12 cellular contexts compared by ENCODE assay signal in the genomic region with DNA sequence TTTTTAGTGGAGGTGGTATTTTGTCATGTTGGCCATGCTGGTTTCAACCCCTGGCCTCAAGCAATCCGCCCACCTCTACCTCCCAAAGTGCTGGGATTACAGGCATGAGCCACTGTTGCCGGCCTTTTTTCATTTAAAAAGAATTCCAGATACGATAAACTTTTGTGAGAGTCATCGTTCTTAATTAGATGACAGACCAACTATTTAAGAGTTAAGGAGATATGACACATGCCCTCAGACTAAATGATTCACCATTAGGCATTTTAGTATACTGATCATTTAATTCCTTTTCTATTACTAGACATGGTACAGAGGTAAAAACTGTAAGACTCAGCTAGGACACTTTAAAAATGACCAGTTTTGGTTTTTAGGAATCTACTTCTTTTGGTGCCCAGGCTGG. TPM values are rescaled to one million over a fixed set of nuclear protein-coding genes. Genes with fewer than 3 reads are reported as not detected.
A peak's percentile ranks its signal among the peaks of the same experiment; 100 is the strongest.
DNase-seq lines count a peak whose midpoint lies in the region; ATAC-seq, FAIRE-seq and TF ChIP-seq lines count a peak whose summit lies in the region.
"Had no signal": no experiment of that assay in that cellular context is flagged by ENCODE, and none has a peak within 500 bp of the region (broad histone marks: within the 10 kb centered on the region; RNA-seq: fewer than 3 reads in every experiment).

No MANE protein-coding gene starts in this region.

- H3K36me3 Mint-ChIP-seq in CD4-positive, CD25-positive, alpha-beta regulatory T cell = peaks cover 3% of the 10 kb centered on the region

- TF ChIP-seq CTCF in bronchial epithelial cell (IDR thresholded peaks at IDR 0.05; ENCODE audit: insufficient read depth, low read length, severe bottlenecking) (no peak), neutrophil (IDR thresholded peaks at IDR 0.05) (no peak)

- peak overlapping the region; percentile 84 for H3K4me2 ChIP-seq in Karpas-422 (ENCODE audit: low read depth, low read length, poor library complexity, severe bottlenecking)

- H2AFZ ChIP-seq in Karpas-422 (ENCODE audit: low read length) = no peak overlapping the region

- H3K27ac ChIP-seq in CD4-positive, CD25-positive, alpha-beta regulatory T cell (ENCODE audit: insufficient read depth, low read length, poor library complexity, severe bottlenecking) = no peak overlapping the region
- peak overlapping the region; percentile 80 for H3K27ac ChIP-seq in Karpas-422 (ENCODE audit: low read length)
- peak overlapping the region; percentile 67 for H3K27ac ChIP-seq in neutrophil

- no peak for TF ChIP-seq POLR2A in GM12892 (IDR thresholded peaks at IDR 0.05; ENCODE audit: low read depth, low read length)

- H3K9me2 ChIP-seq in Karpas-422 (replicated peaks; ENCODE audit: insufficient read depth, low read length) = no peaks in the 10 kb centered on the region

- H4K20me1 ChIP-seq in Karpas-422 (ENCODE audit: insufficient read depth, low read depth, low read length) = peaks cover 4% of the 10 kb centered on the region; the same call in 1 of the 2 replicates

- peak overlapping the region; percentile 29 to 100 (median 72) for H3K4me3 Mint-ChIP-seq in CD4-positive, CD25-positive, alpha-beta regulatory T cell

- H3K27me3 Mint-ChIP-seq in CD4-positive, CD25-positive, alpha-beta regulatory T cell = no peaks in the 10 kb centered on the region

- H3K9me3 ChIP-seq in CD4-positive, CD25-positive, alpha-beta regulatory T cell (ENCODE audit: control insufficient read depth in 2 of 2, low read length in 2 of 2) = no peaks in the 10 kb centered on the region
- no peaks in the 10 kb centered on the region for H3K9me3 ChIP-seq in Karpas-422 (ENCODE audit: low read length)
- H3K9me3 ChIP-seq in neutrophil = no peaks in the 10 kb centered on the region

- H3K79me2 ChIP-seq in Karpas-422 (ENCODE audit: low read length) = peaks cover 81% of the 10 kb centered on the region

- peak overlapping the region; percentile 91; the same call in 1 of the 2 replicates for H3K9ac ChIP-seq in Karpas-422 (ENCODE audit: low read length)

- H3K4me1 ChIP-seq in CD4-positive, CD25-positive, alpha-beta regulatory T cell (ENCODE audit: control insufficient read depth, insufficient read depth, low read length, poor library complexity, severe bottlenecking) = peaks cover 55% of the 10 kb centered on the region
- H3K4me1 ChIP-seq in Karpas-422 (ENCODE audit: low read length) = peaks cover 78% of the 10 kb centered on the region
- H3K4me1 ChIP-seq in neutrophil (ENCODE audit: control insufficient read depth in 1 of 2, insufficient read depth in 1 of 2, low read depth in 1 of 2, low read length in 1 of 2) = peaks cover 57 to 64% of the 10 kb centered on the region in 2 experiments

- peaks cover 7% of the 10 kb centered on the region for H3K36me3 ChIP-seq in CD4-positive, CD25-positive, alpha-beta regulatory T cell (ENCODE audit: control insufficient read depth, insufficient read depth, low read length)
- H3K36me3 ChIP-seq in Karpas-422 (ENCODE audit: insufficient read depth, low read length) = peaks cover 9% of the 10 kb centered on the region; the same call in 1 of the 2 replicates
- H3K36me3 ChIP-seq in bronchial epithelial cell (ENCODE audit: control insufficient read depth, insufficient read depth, low read length) = no peaks in the 10 kb centered on the region
- H3K36me3 ChIP-seq in neutrophil = peaks cover 16% of the 10 kb centered on the region

- no peak overlapping the region for H3K27ac Mint-ChIP-seq in CD4-positive, CD25-positive, alpha-beta regulatory T cell

- no peaks in the 10 kb centered on the region for H3K27me3 ChIP-seq in CD4-positive, CD25-positive, alpha-beta regulatory T cell (ENCODE audit: control insufficient read depth, insufficient read depth, low read length)
- H3K27me3 ChIP-seq in Karpas-422 (ENCODE audit: low read length) (no peaks in the 10 kb centered on the region), bronchial epithelial cell (ENCODE audit: control insufficient read depth, insufficient read depth, low read length) (no peaks in the 10 kb centered on the region), neutrophil (no peaks in the 10 kb centered on the region)

- FAIRE-seq in bronchial epithelial cell (lab: Jason Lieb, UNC) (no peak), GM12892 (lab: Jason Lieb, UNC) (no peak)

- H3K9me3 Mint-ChIP-seq in CD4-positive, CD25-positive, alpha-beta regulatory T cell = no peaks in the 10 kb centered on the region

- ATAC-seq in CD4-positive, CD25-positive, alpha-beta regulatory T cell (ENCODE audit: low read depth in 2 of 2) = no peak
- no peak for ATAC-seq in HG02884 (IDR thresholded peaks at IDR 0.05; ENCODE audit: unreplicated experiment)

- H3K4me3 ChIP-seq in CD4-positive, CD25-positive, alpha-beta regulatory T cell (ENCODE audit: low read depth, low read length) = no peak overlapping the region
- peak overlapping the region; percentile 97; the same call in 1 of the 2 replicates for H3K4me3 ChIP-seq in Karpas-422 (ENCODE audit: low read length)
- no peak overlapping the region for H3K4me3 ChIP-seq in bronchial epithelial cell (ENCODE audit: low read depth, low read length)
- peak overlapping the region; percentile 93 to 98 for H3K4me3 ChIP-seq in neutrophil (ENCODE audit: low read depth in 1 of 2, low read length in 1 of 2)

- no peak for DNase-seq in CD4-positive, CD25-positive, alpha-beta regulatory T cell
- no peak for DNase-seq in Karpas-422
- DNase-seq in bronchial epithelial cell (ENCODE audit: low read depth) = peak; percentile 94
- DNase-seq in GM12892 (ENCODE audit: insufficient read length) = no peak
- DNase-seq in foreskin melanocyte = no peak
- DNase-seq in NCI-H1105 treated with DMSO at 0.1 percent for 48 hours (lab: John Stamatoyannopoulos, UW) = no peak
- DNase-seq: activated effector memory CD4-positive, alpha-beta T cell treated with anti-CD3 and anti-CD28 coated beads, Interleukin-2, amount 50 U/mL, for 16 hours; midbrain; NCI-H1930; stimulated activated CD4-positive, alpha-beta T cell treated with anti-CD3 and anti-CD28 coated beads, Interleukin-2, amount 100 ng/mL, for 24 hours had no signal

- peaks cover 20 to 92% (median 61%) of the 10 kb centered on the region in 4 donors for H3K4me1 Mint-ChIP-seq in CD4-positive, CD25-positive, alpha-beta regulatory T cell

RNA-seq across cellular contexts. Expression of a gene that starts 2.4 kb away (rescaled TPM):
- 71.0 TPM for total RNA-seq in CD4-positive, CD25-positive, alpha-beta regulatory T cell
- 10 to 100 TPM; 36.6 to 48.2 (median 41.1) TPM for polyA plus RNA-seq in CD4-positive, CD25-positive, alpha-beta regulatory T cell
- 277 and 337 TPM in 2 replicates for total RNA-seq in Karpas-422 (2014; rRNA removed; shearing (Covaris generic); ENCODE audit: low replicate concordance)
- 27.3 and 36.9 TPM in 2 replicates for total RNA-seq in bronchial epithelial cell
- polyA plus RNA-seq in GM12892 (2012; ENCODE audit: missing spikeins) = 57.1 TPM

RNA-seq across cellular contexts. Expression of a gene that starts 5.4 kb away (rescaled TPM):
- 95.3 TPM for total RNA-seq in CD4-positive, CD25-positive, alpha-beta regulatory T cell
- polyA plus RNA-seq in CD4-positive, CD25-positive, alpha-beta regulatory T cell = 10 to 100 TPM; 79.0 to 87.6 (median 81.7) TPM
- total RNA-seq in Karpas-422 (2014; rRNA removed; shearing (Covaris generic); ENCODE audit: low replicate concordance) = 76.3 and 81.9 TPM in 2 replicates
- total RNA-seq in bronchial epithelial cell = 21.9 and 22.4 TPM in 2 replicates
- 34.4 TPM for polyA plus RNA-seq in GM12892 (2012; ENCODE audit: missing spikeins)

RNA-seq across cellular contexts. Expression of a gene that starts 46.7 kb away (rescaled TPM):
- 13.5 TPM for total RNA-seq in CD4-positive, CD25-positive, alpha-beta regulatory T cell
- polyA plus RNA-seq in CD4-positive, CD25-positive, alpha-beta regulatory T cell = 10 to 100 TPM; 16.3 to 22.6 (median 19.8) TPM
- 12.8 and 24.6 TPM in 2 replicates for total RNA-seq in Karpas-422 (2014; rRNA removed; shearing (Covaris generic); ENCODE audit: low replicate concordance)
- 12.8 and 17.9 TPM in 2 replicates for total RNA-seq in bronchial epithelial cell
- 14.7 TPM for polyA plus RNA-seq in GM12892 (2012; ENCODE audit: missing spikeins)

Comparison
In these comparisons a context has a peak if more than half of its experiments do, and no peak if none do; other contexts are left out.
1. H3K4me3 ChIP-seq: peak in Karpas-422 (single experiment) and neutrophil (2 of 2); none in CD4-positive, CD25-positive, alpha-beta regulatory T cell (single experiment) and bronchial epithelial cell (single experiment).